Comparison of ENCODE assay signal across 29 cellular contexts in genomic region chr6:139006470-139006869, GRCh38.
"Had no signal": no experiment of that assay in that cellular context is flagged by ENCODE, and none has a peak within 500 bp of the region (broad histone marks: within the 10 kb centered on the region; RNA-seq: fewer than 3 reads in every experiment).

No MANE protein-coding gene starts in this region.

- H3K4me1 Mint-ChIP-seq: activated CD4-positive, alpha-beta memory T cell treated with anti-CD3 and anti-CD28 coated beads, Interleukin-2, amount 10 ng/mL, durations not matched to agents 7 days and 5 days; activated naive CD4-positive, alpha-beta T cell treated with anti-CD3 and anti-CD28 coated beads, Interleukin-2, amount 10 ng/mL, durations not matched to agents 7 days and 5 days; activated naive CD8-positive, alpha-beta T cell treated with anti-CD3 and anti-CD28 coated beads, Interleukin-2, amount 10 ng/mL, durations not matched to agents 7 days and 5 days; brain; T-helper 17 cell had no signal

- H3K36me3 ChIP-seq: ascending aorta, breast epithelium, cardiac muscle cell, colonic mucosa, WERI-Rb-1 had no signal

- H3K27ac ChIP-seq: ascending aorta, breast epithelium, cardiac muscle cell, colonic mucosa, dorsolateral prefrontal cortex, WERI-Rb-1 had no signal

- H3K9me3 ChIP-seq: ascending aorta, breast epithelium, colonic mucosa had no signal

- ATAC-seq: activated CD4-positive, CD25-positive, alpha-beta regulatory T cell treated with anti-CD3 and anti-CD28 coated beads, Interleukin-2, amount 50 U/mL, for 24 hours; activated naive CD4-positive, alpha-beta T cell treated with anti-CD3 and anti-CD28 coated beads, Interleukin-2, amount 50 U/mL, for 72 hours; activated T-cell treated with anti-CD3 and anti-CD28 coated beads, Interleukin-2, amount 50 U/mL, for 72 hours; esophagus mucosa; T-helper 17 cell had no signal

- H3K27ac Mint-ChIP-seq: activated B cell treated with CpG ODN at 0.5 μM for 24 hours; activated CD4-positive, alpha-beta memory T cell treated with anti-CD3 and anti-CD28 coated beads, Interleukin-2, amount 10 ng/mL, durations not matched to agents 7 days and 5 days; activated naive CD4-positive, alpha-beta T cell treated with anti-CD3 and anti-CD28 coated beads, Interleukin-2, amount 10 ng/mL, durations not matched to agents 7 days and 5 days; activated naive CD4-positive, alpha-beta T cell treated with anti-CD3 and anti-CD28 coated beads, Interleukin-2, amount 50 U/mL, for 72 hours; activated naive CD8-positive, alpha-beta T cell treated with anti-CD3 and anti-CD28 coated beads, Interleukin-2, amount 10 ng/mL, durations not matched to agents 7 days and 5 days; activated T-cell treated with anti-CD3 and anti-CD28 coated beads, Interleukin-2, amount 50 U/mL, for 24 hours; activated T-cell treated with anti-CD3 and anti-CD28 coated beads, Interleukin-2, amount 50 U/mL, for 72 hours; brain; endodermal cell; T-helper 17 cell; T-helper 2 cell treated with Interferon-gamma antibody and Interleukin-4, amounts not matched to agents 5 μg/mL and 100 μg/mL, for 36 hours had no signal

- H3K4me1 ChIP-seq: ascending aorta, breast epithelium, colonic mucosa had no signal

- H3K9me3 Mint-ChIP-seq: activated CD4-positive, alpha-beta memory T cell treated with anti-CD3 and anti-CD28 coated beads, Interleukin-2, amount 10 ng/mL, durations not matched to agents 7 days and 5 days; activated naive CD4-positive, alpha-beta T cell treated with anti-CD3 and anti-CD28 coated beads, Interleukin-2, amount 10 ng/mL, durations not matched to agents 7 days and 5 days; activated naive CD4-positive, alpha-beta T cell treated with anti-CD3 and anti-CD28 coated beads, Interleukin-2, amount 50 U/mL, for 72 hours; activated naive CD8-positive, alpha-beta T cell treated with anti-CD3 and anti-CD28 coated beads, Interleukin-2, amount 10 ng/mL, durations not matched to agents 7 days and 5 days; activated T-cell treated with anti-CD3 and anti-CD28 coated beads, Interleukin-2, amount 50 U/mL, for 24 hours; activated T-cell treated with anti-CD3 and anti-CD28 coated beads, Interleukin-2, amount 50 U/mL, for 72 hours; brain; endodermal cell; T-helper 2 cell treated with Interferon-gamma antibody and Interleukin-4, amounts not matched to agents 5 μg/mL and 100 μg/mL, for 36 hours had no signal

- H3K27me3 ChIP-seq: ascending aorta, breast epithelium, cardiac muscle cell, colonic mucosa, dorsolateral prefrontal cortex had no signal

- DNase-seq: activated B cell treated with CpG ODN at 0.5 μM for 24 hours; activated CD4-positive, alpha-beta memory T cell treated with anti-CD3 and anti-CD28 coated beads, Interleukin-2, amount 10 ng/mL, durations not matched to agents 7 days and 5 days; activated CD4-positive, alpha-beta T cell treated with anti-CD3 and anti-CD28 coated beads for 48 hours; activated CD8-positive, alpha-beta memory T cell treated with anti-CD3 and anti-CD28 coated beads, Interleukin-2, amount 50 U/mL, for 48 hours; activated gamma-delta T cell; activated naive CD4-positive, alpha-beta T cell; activated naive CD4-positive, alpha-beta T cell treated with anti-CD3 and anti-CD28 coated beads, Interleukin-2, amount 10 ng/mL, durations not matched to agents 7 days and 5 days; activated naive CD8-positive, alpha-beta T cell treated with anti-CD3 and anti-CD28 coated beads, Interleukin-2, amount 10 ng/mL, durations not matched to agents 7 days and 5 days; activated T-cell treated with anti-CD3 and anti-CD28 coated beads for 4 hours; activated T-cell treated with anti-CD3 and anti-CD28 coated beads, Interleukin-2, amount 50 U/mL, for 24 hours; activated T-cell treated with anti-CD3 and anti-CD28 coated beads, Interleukin-2, amount 50 U/mL, for 72 hours; central memory CD4-positive, alpha-beta T cell; cerebellar nuclear complex; colonic mucosa; dorsolateral prefrontal cortex; effector memory CD4-positive, alpha-beta T cell; endodermal cell; foreskin fibroblast; T-helper 17 cell; T1000; WERI-Rb-1 had no signal

- H3K27me3 Mint-ChIP-seq: activated B cell treated with CpG ODN at 0.5 μM for 24 hours; activated T-cell treated with anti-CD3 and anti-CD28 coated beads, Interleukin-2, amount 50 U/mL, for 24 hours; brain had no signal

- H3K4me3 ChIP-seq: ascending aorta, breast epithelium, cardiac muscle cell, colonic mucosa, dorsolateral prefrontal cortex had no signal

- H3K4me3 Mint-ChIP-seq: activated B cell treated with CpG ODN at 0.5 μM for 24 hours; activated CD4-positive, alpha-beta memory T cell treated with anti-CD3 and anti-CD28 coated beads, Interleukin-2, amount 10 ng/mL, durations not matched to agents 7 days and 5 days; activated naive CD4-positive, alpha-beta T cell treated with anti-CD3 and anti-CD28 coated beads, Interleukin-2, amount 10 ng/mL, durations not matched to agents 7 days and 5 days; activated naive CD8-positive, alpha-beta T cell treated with anti-CD3 and anti-CD28 coated beads, Interleukin-2, amount 10 ng/mL, durations not matched to agents 7 days and 5 days; activated T-cell treated with anti-CD3 and anti-CD28 coated beads, Interleukin-2, amount 50 U/mL, for 24 hours; activated T-cell treated with anti-CD3 and anti-CD28 coated beads, Interleukin-2, amount 50 U/mL, for 72 hours; brain; endodermal cell; T-helper 17 cell; T-helper 2 cell treated with Interferon-gamma antibody and Interleukin-4, amounts not matched to agents 5 μg/mL and 100 μg/mL, for 36 hours had no signal

- H3K36me3 Mint-ChIP-seq: activated naive CD4-positive, alpha-beta T cell treated with anti-CD3 and anti-CD28 coated beads, Interleukin-2, amount 10 ng/mL, durations not matched to agents 7 days and 5 days; activated naive CD4-positive, alpha-beta T cell treated with anti-CD3 and anti-CD28 coated beads, Interleukin-2, amount 50 U/mL, for 72 hours; activated naive CD8-positive, alpha-beta T cell treated with anti-CD3 and anti-CD28 coated beads, Interleukin-2, amount 10 ng/mL, durations not matched to agents 7 days and 5 days; brain had no signal
